In the genomic region with DNA sequence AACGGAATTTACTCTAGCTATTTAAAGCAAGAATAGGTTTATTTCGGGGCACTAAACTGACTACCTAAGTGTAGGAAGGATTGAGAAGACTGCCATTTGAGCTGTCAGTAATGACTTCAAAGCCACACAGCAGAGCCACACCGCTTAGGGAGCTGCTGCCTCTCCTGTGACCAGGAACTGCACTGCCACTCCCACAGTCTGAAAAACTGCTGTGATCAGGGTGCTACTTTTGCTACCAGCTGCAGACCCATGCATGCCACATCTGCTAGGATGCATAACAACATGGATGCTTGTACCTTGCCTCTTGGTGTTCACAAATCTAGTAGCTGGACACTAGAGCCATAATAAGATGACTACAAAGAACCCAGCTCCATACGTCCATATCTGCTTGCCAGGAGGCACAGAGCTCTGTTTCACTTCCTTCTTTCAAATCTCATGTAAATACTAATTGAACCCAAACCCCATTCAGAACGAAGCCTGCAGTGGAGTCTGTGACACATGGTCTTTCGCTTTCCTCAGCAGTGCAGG, we compare ENCODE assay signal across 9 cellular contexts. TPM values are rescaled to one million over a fixed set of nuclear protein-coding genes. Genes with fewer than 3 reads are reported as not detected.
DNase-seq lines count a peak whose midpoint lies in the region; ATAC-seq and FAIRE-seq lines count a peak whose summit lies in the region.
"Had no signal": no experiment of that assay in that cellular context is flagged by ENCODE, and none has a peak within 500 bp of the region (broad histone marks: within the 10 kb centered on the region; RNA-seq: fewer than 3 reads in every experiment).

No MANE protein-coding gene starts in this region.

- no peaks in the 10 kb centered on the region for H3K9me3 Mint-ChIP-seq in activated CD8-positive, alpha-beta T cell treated with anti-CD3 and anti-CD28 coated beads, Interleukin-2, amount 10 ng/mL, durations not matched to agents 7 days and 5 days (ENCODE audit: insufficient read depth)

- H3K4me1 ChIP-seq in iPS DF 6.9 (ENCODE audit: control insufficient read depth, insufficient read depth, low read length) = peaks cover 2% of the 10 kb centered on the region; the same call in 1 of the 2 replicates

- peak; percentile 90 for ATAC-seq in GM21576 (IDR thresholded peaks at IDR 0.05; ENCODE audit: unreplicated experiment)
- peak; percentile 88 for ATAC-seq in HG03457 (IDR thresholded peaks at IDR 0.05; ENCODE audit: unreplicated experiment)
- ATAC-seq in activated CD8-positive, alpha-beta T cell treated with anti-CD3 and anti-CD28 coated beads, Interleukin-2, amount 10 ng/mL, durations not matched to agents 7 days and 5 days = no peak

- peaks cover 6% of the 10 kb centered on the region for H3K4me1 Mint-ChIP-seq in activated CD8-positive, alpha-beta T cell treated with anti-CD3 and anti-CD28 coated beads, Interleukin-2, amount 10 ng/mL, durations not matched to agents 7 days and 5 days (ENCODE audit: low read depth)

- no peak overlapping the region for H3K27ac ChIP-seq in iPS DF 6.9 (ENCODE audit: low read length)

- POLR2A ChIA-PET in activated CD8-positive, alpha-beta T cell treated with anti-CD3 and anti-CD28 coated beads, Interleukin-2, amount 10 ng/mL, durations not matched to agents 7 days and 5 days (lab: Charles Lee) = no interaction called here

- H3K27me3 ChIP-seq in iPS DF 6.9 (ENCODE audit: control insufficient read depth, insufficient read depth, low read length) = no peaks in the 10 kb centered on the region

- H3K4me3 Mint-ChIP-seq in activated CD8-positive, alpha-beta T cell treated with anti-CD3 and anti-CD28 coated beads, Interleukin-2, amount 10 ng/mL, durations not matched to agents 7 days and 5 days = no peak overlapping the region

- WGBS in iPS DF 6.9 (ENCODE audit: insufficient coverage, insufficient read length) = no CpG with 5 or more reads among the region's 6 CpGs

- no peak overlapping the region for H3K27ac Mint-ChIP-seq in activated CD8-positive, alpha-beta T cell treated with anti-CD3 and anti-CD28 coated beads, Interleukin-2, amount 10 ng/mL, durations not matched to agents 7 days and 5 days

- peak; percentile 97 for FAIRE-seq in GM18507 (lab: Jason Lieb, UNC)

- CTCF ChIA-PET in activated CD8-positive, alpha-beta T cell treated with anti-CD3 and anti-CD28 coated beads, Interleukin-2, amount 10 ng/mL, durations not matched to agents 7 days and 5 days (lab: Charles Lee) = no interaction called here

- no peaks in the 10 kb centered on the region for H3K36me3 ChIP-seq in iPS DF 6.9 (ENCODE audit: control insufficient read depth, insufficient read depth, low read length)

- no peaks in the 10 kb centered on the region for H3K9me3 ChIP-seq in iPS DF 6.9 (ENCODE audit: control insufficient read depth, insufficient read depth, low read length)

- no peaks in the 10 kb centered on the region for H3K36me3 Mint-ChIP-seq in activated CD8-positive, alpha-beta T cell treated with anti-CD3 and anti-CD28 coated beads, Interleukin-2, amount 10 ng/mL, durations not matched to agents 7 days and 5 days (ENCODE audit: low read depth)

- H3K4me3 ChIP-seq in iPS DF 6.9 (ENCODE audit: low read length) = peak overlapping the region; percentile 2; the same call in 1 of the 2 replicates

- H3K27me3 Mint-ChIP-seq in activated CD8-positive, alpha-beta T cell treated with anti-CD3 and anti-CD28 coated beads, Interleukin-2, amount 10 ng/mL, durations not matched to agents 7 days and 5 days (ENCODE audit: low read depth) = peaks cover 40% of the 10 kb centered on the region

- DNase-seq in GM18507 (ENCODE audit: extremely low spot score, insufficient read length, low read depth) (no peak), iPS DF 6.9 (ENCODE audit: low read depth, low spot score) (no peak), NCI-H524 treated with DMSO at 0.1 percent for 48 hours (lab: John Stamatoyannopoulos, UW) (no peak)
- DNase-seq in activated naive CD4-positive, alpha-beta T cell (lab: John Stamatoyannopoulos, UW) = no peak
- no peak for DNase-seq in activated naive CD4-positive, alpha-beta T cell treated with Interleukin-2 at 50 U/mL for 16 hours
- no peak for DNase-seq in activated CD8-positive, alpha-beta T cell treated with anti-CD3 and anti-CD28 coated beads, Interleukin-2, amount 10 ng/mL, durations not matched to agents 7 days and 5 days
- DNase-seq: NCI-H345 had no signal

RNA-seq across cellular contexts. Expression of a gene that starts 2.2 kb away (rescaled TPM):
- total RNA-seq in activated CD8-positive, alpha-beta T cell treated with anti-CD3 and anti-CD28 coated beads, Interleukin-2, amount 10 ng/mL, durations not matched to agents 7 days and 5 days = under 1 TPM; 0.18 to 0.32 TPM

RNA-seq across cellular contexts. Expression of a gene that starts 52.7 kb away (rescaled TPM):
- total RNA-seq in activated CD8-positive, alpha-beta T cell treated with anti-CD3 and anti-CD28 coated beads, Interleukin-2, amount 10 ng/mL, durations not matched to agents 7 days and 5 days = not detected
